Comparison of ENCODE assay signal across 9 cellular contexts in the genomic region with DNA sequence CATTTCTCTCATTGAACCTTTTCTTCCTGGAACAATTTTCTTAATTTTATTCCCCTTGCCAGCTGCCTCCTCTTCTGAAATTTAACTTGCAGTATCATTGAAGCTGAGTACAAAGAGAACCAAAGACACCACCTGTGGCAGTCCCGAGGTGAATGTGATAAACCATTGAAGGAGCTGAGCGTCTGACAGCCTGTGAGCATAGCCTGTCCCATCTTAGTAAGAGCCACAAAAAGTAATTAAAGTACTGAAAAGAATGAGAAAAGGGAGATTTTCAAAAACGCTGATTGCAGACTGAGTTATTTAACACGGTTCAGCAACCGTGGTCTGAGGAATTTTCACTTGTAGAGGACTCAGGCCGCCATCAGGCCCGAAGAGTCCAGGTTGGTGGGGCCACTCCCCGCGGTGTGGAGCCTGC. TPM values are rescaled to one million over a fixed set of nuclear protein-coding genes. Genes with fewer than 3 reads are reported as not detected.
A peak's percentile ranks its signal among the peaks of the same experiment; 100 is the strongest.
DNase-seq lines count a peak whose midpoint lies in the region; ATAC-seq and TF ChIP-seq lines count a peak whose summit lies in the region.
"Had no signal": no experiment of that assay in that cellular context is flagged by ENCODE, and none has a peak within 500 bp of the region (broad histone marks: within the 10 kb centered on the region; RNA-seq: fewer than 3 reads in every experiment).

No MANE protein-coding gene starts in this region.

- H3K4me1 ChIP-seq in HEK293 (ENCODE audit: control insufficient read depth, insufficient read depth, low read length) (peaks cover 36% of the 10 kb centered on the region), RWPE2 (ENCODE audit: insufficient read depth, poor library complexity, severe bottlenecking) (peaks cover 9% of the 10 kb centered on the region), esophagus squamous epithelium (peaks cover 7 to 67% (median 36%) of the 10 kb centered on the region in 3 donors), gastrocnemius medialis (peaks cover 7 to 13% of the 10 kb centered on the region in 2 donors)

- intact Hi-C loops in esophagus squamous epithelium (cut with DNase I), result no loop called here
- intact Hi-C loops in gastrocnemius medialis (cut with DNase I; ENCODE audit: low total_unique reads), result no loop called here

- 24 to 41% methylated on average over 7 to 9 of the region's 9 CpGs for WGBS in esophagus squamous epithelium, 2 donors

- ATAC-seq in RWPE2 (ENCODE audit: low read depth), result no peak
- no peak for ATAC-seq in gastrocnemius medialis
- no peak for ATAC-seq in GM18520 (IDR thresholded peaks at IDR 0.05; ENCODE audit: unreplicated experiment)

- H3K4me3 ChIP-seq in HEK293 (ENCODE audit: low read depth, low read length) (no peak overlapping the region), RWPE2 (ENCODE audit: severe bottlenecking) (no peak overlapping the region), esophagus squamous epithelium (peak overlapping the region in 3 of 4 donors; percentile 68 to 74 (median 72)), gastrocnemius medialis (no peak overlapping the region), MG63 (no peak overlapping the region)

- in situ Hi-C loops in gastrocnemius medialis (cut with MboI; ENCODE audit: low sequenced_read_pairs in 4 of 4), result no loop called here

- TF ChIP-seq CTCF in HEK293 (tag by site-specific recombination; IDR thresholded peaks at IDR 0.05), result no peak
- TF ChIP-seq CTCF in RWPE2 (IDR thresholded peaks at IDR 0.05; ENCODE audit: poor library complexity, severe bottlenecking), result no peak
- TF ChIP-seq CTCF in esophagus squamous epithelium (IDR thresholded peaks at IDR 0.05), result no peak
- TF ChIP-seq CTCF in gastrocnemius medialis (IDR thresholded peaks at IDR 0.05 in 4 of 5, conservative IDR thresholded peaks at IDR 0.05 in 1 of 5), result no peak

- H3K9me3 ChIP-seq in HEK293 (ENCODE audit: control insufficient read depth, insufficient read depth, low read depth, low read length) (no peaks in the 10 kb centered on the region), RWPE2 (ENCODE audit: severe bottlenecking) (no peaks in the 10 kb centered on the region), esophagus squamous epithelium (no peaks in the 10 kb centered on the region), gastrocnemius medialis (no peaks in the 10 kb centered on the region), MG63 (no peaks in the 10 kb centered on the region)

- H3K27me3 ChIP-seq in RWPE2 (ENCODE audit: insufficient read depth, poor library complexity, severe bottlenecking), result no peaks in the 10 kb centered on the region
- no peaks in the 10 kb centered on the region for H3K27me3 ChIP-seq in esophagus squamous epithelium
- no peaks in the 10 kb centered on the region for H3K27me3 ChIP-seq in gastrocnemius medialis
- no peaks in the 10 kb centered on the region for H3K27me3 ChIP-seq in MG63

- no peak for TF ChIP-seq POLR2A in esophagus squamous epithelium (IDR thresholded peaks at IDR 0.05)
- TF ChIP-seq POLR2A in gastrocnemius medialis (IDR thresholded peaks at IDR 0.05), result no peak

- peak overlapping the region; percentile 97 for H3K27ac ChIP-seq in HEK293 (ENCODE audit: extremely low read depth, low read depth, low read length)
- peak overlapping the region; percentile 52 for H3K27ac ChIP-seq in RWPE2 (ENCODE audit: poor library complexity, severe bottlenecking)
- peak overlapping the region; percentile 95 to 98 (median 96) for H3K27ac ChIP-seq in esophagus squamous epithelium
- peak overlapping the region in 3 of 4 donors; percentile 81 to 93 (median 87) for H3K27ac ChIP-seq in gastrocnemius medialis

- CTCF ChIA-PET in HEK293 (lab: Yijun Ruan, JAX), result interaction anchor here (0.6 to 2.7 kb wide), 10 partner anchors 10 to 148 kb away, joined by 3 to 28 read pairs (median 5); no protein-coding TSS in a partner anchor

- DNase-seq in RWPE2 (ENCODE audit: low spot score), result no peak
- DNase-seq in esophagus squamous epithelium (lab: John Stamatoyannopoulos, UW), result no peak
- DNase-seq in gastrocnemius medialis, result no peak
- DNase-seq in MG63, result no peak
- no peak for DNase-seq in cortex of kidney (lab: John Stamatoyannopoulos, UW)
- no peak for DNase-seq in HUDEP-2 (lab: John Stamatoyannopoulos, UW; ENCODE audit: unreplicated experiment in 76 of 76)

- POLR2A ChIA-PET in HEK293 (lab: Yijun Ruan, JAX), result interaction anchor here (0.6 to 2.4 kb wide), 22 partner anchors 8 to 470 kb away, joined by 3 to 16 read pairs (median 6); a partner anchor contains a TSS

- peaks cover 0 to 4% of the 10 kb centered on the region in 2 experiments; a peak in 1 of 3 replicates for H3K36me3 ChIP-seq in HEK293 (ENCODE audit: control insufficient read depth in 2 of 2, insufficient read depth in 1 of 2, low read length in 2 of 2)
- H3K36me3 ChIP-seq in RWPE2 (ENCODE audit: low read depth), result no peaks in the 10 kb centered on the region
- H3K36me3 ChIP-seq in esophagus squamous epithelium, result no peaks in the 10 kb centered on the region
- H3K36me3 ChIP-seq in gastrocnemius medialis, result no peaks in the 10 kb centered on the region
- no peaks in the 10 kb centered on the region for H3K36me3 ChIP-seq in MG63

TF ChIP-seq in HEK293, 187 proteins besides CTCF, POLR2A, EP300 and RAD21 (continues in another document):
- no peak for TF ChIP-seq REPIN1 (tag by site-specific recombination; IDR thresholded peaks at IDR 0.05; ENCODE audit: low read depth)
- no peak for TF ChIP-seq KLF9 (tag by site-specific recombination; IDR thresholded peaks at IDR 0.05; ENCODE audit: low read depth)
- TF ChIP-seq ZNF777 (tag by site-specific recombination; IDR thresholded peaks at IDR 0.05; ENCODE audit: borderline replicate concordance), result no peak
- no peak for TF ChIP-seq WT1 (tag by site-specific recombination; IDR thresholded peaks at IDR 0.05)
- peak; percentile 87 for TF ChIP-seq SCRT1 (tag by site-specific recombination; IDR thresholded peaks at IDR 0.05; ENCODE audit: borderline replicate concordance)
- no peak for TF ChIP-seq GFI1B (tag by site-specific recombination; IDR thresholded peaks at IDR 0.05)
- 0 out of 2 replicates have a peak, but pooled peaks have one; percentile 11 for TF ChIP-seq ZNF660 (tag by site-specific recombination; IDR thresholded peaks at IDR 0.05)
- TF ChIP-seq, protein P1, sequence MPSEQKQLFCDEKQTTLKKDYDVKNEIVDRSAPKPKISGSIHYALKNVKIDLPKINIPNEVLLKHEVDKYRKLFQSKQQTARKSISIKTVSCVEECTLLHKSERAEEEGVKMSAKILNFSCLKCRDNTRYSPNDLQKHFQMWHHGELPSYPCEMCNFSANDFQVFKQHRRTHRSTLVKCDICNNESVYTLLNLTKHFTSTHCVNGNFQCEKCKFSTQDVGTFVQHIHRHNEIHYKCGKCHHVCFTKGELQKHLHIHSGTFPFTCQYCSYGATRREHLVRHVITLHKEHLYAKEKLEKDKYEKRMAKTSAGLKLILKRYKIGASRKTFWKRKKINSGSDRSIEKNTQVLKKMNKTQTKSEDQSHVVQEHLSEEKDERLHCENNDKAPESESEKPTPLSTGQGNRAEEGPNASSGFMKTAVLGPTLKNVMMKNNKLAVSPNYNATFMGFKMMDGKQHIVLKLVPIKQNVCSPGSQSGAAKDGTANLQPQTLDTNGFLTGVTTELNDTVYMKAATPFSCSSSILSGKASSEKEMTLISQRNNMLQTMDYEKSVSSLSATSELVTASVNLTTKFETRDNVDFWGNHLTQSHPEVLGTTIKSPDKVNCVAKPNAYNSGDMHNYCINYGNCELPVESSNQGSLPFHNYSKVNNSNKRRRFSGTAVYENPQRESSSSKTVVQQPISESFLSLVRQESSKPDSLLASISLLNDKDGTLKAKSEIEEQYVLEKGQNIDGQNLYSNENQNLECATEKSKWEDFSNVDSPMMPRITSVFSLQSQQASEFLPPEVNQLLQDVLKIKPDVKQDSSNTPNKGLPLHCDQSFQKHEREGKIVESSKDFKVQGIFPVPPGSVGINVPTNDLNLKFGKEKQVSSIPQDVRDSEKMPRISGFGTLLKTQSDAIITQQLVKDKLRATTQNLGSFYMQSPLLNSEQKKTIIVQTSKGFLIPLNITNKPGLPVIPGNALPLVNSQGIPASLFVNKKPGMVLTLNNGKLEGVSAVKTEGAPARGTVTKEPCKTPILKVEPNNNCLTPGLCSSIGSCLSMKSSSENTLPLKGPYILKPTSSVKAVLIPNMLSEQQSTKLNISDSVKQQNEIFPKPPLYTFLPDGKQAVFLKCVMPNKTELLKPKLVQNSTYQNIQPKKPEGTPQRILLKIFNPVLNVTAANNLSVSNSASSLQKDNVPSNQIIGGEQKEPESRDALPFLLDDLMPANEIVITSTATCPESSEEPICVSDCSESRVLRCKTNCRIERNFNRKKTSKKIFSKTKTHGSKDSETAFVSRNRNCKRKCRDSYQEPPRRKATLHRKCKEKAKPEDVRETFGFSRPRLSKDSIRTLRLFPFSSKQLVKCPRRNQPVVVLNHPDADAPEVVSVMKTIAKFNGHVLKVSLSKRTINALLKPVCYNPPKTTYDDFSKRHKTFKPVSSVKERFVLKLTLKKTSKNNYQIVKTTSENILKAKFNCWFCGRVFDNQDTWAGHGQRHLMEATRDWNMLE (tag by site-specific recombination; conservative IDR thresholded peaks at IDR 0.05; ENCODE audit: low read depth), result no peak
- no peak for TF ChIP-seq ZNF266 (tag by site-specific recombination; IDR thresholded peaks at IDR 0.05; ENCODE audit: low read depth)
- TF ChIP-seq GLIS2 (tag by site-specific recombination; IDR thresholded peaks at IDR 0.05), result peak; percentile 88; the same call in 1 of the 2 replicates
- TF ChIP-seq SCRT2 (tag by site-specific recombination; IDR thresholded peaks at IDR 0.05), result peak; percentile 97
- no peak for TF ChIP-seq YY1 (tag by site-specific recombination; IDR thresholded peaks at IDR 0.05)
- no peak for TF ChIP-seq ZNF654 (tag by site-specific recombination; IDR thresholded peaks at IDR 0.05; ENCODE audit: low read depth)

RNA-seq across cellular contexts. Expression of a gene that starts 27.2 kb away (rescaled TPM):
- total RNA-seq in esophagus squamous epithelium, result 10 to 100 TPM; 10.6 to 63.3 (median 32.7) TPM
- 1 to 10 TPM; 1.5 to 4.3 (median 2.0) TPM for total RNA-seq in gastrocnemius medialis
- not detected in 2 replicates for total RNA-seq in MG63 (2014; rRNA removed; shearing (Covaris generic); ENCODE audit: low replicate concordance)
- total RNA-seq: M059J had no signal

RNA-seq across cellular contexts. Expression of a gene that starts 40.0 kb away (rescaled TPM):
- total RNA-seq in esophagus squamous epithelium (100 to 1,000 TPM in 1 of 4 donors, 10 to 100 TPM in 3; 11.0 to 116 (median 39.2) TPM), gastrocnemius medialis (10 to 100 TPM; 24.3 to 43.0 (median 30.6) TPM)
- total RNA-seq in MG63 (2014; rRNA removed; shearing (Covaris generic); ENCODE audit: low replicate concordance), result 53.8 and 65.4 TPM in 2 replicates

RNA-seq across cellular contexts. Expression of a gene that starts 55.7 kb away (rescaled TPM):
- total RNA-seq in esophagus squamous epithelium (10 to 100 TPM; 13.0 to 17.2 (median 16.7) TPM), gastrocnemius medialis (10 to 100 TPM; 29.7 to 42.9 (median 41.7) TPM)
- total RNA-seq in MG63 (2014; rRNA removed; shearing (Covaris generic); ENCODE audit: low replicate concordance), result 28.2 and 55.1 TPM in 2 replicates

RNA-seq across cellular contexts. Expression of a gene that starts 55.9 kb away (rescaled TPM):
- total RNA-seq in esophagus squamous epithelium, result 10 to 100 TPM; 14.6 to 33.0 (median 24.7) TPM
- total RNA-seq in gastrocnemius medialis, result 10 to 100 TPM; 23.9 to 35.5 (median 29.7) TPM
- 44.4 and 44.9 TPM in 2 replicates for total RNA-seq in MG63 (2014; rRNA removed; shearing (Covaris generic); ENCODE audit: low replicate concordance)

Comparison
In these comparisons a context has a peak if more than half of its experiments do, and no peak if none do; other contexts are left out.
1. H3K4me3 ChIP-seq: peak in esophagus squamous epithelium (3 of 4); none in HEK293 (single experiment), RWPE2 (single experiment), gastrocnemius medialis (0 of 4) and MG63 (single experiment).
2. Peak in every context shown above with its lines, with median percentiles within 50 percentile points of each other: H3K27ac ChIP-seq.